25 cellular contexts compared by ENCODE assay signal in genomic region chr13:61901946-61902541, GRCh38.
"Had no signal": no experiment of that assay in that cellular context is flagged by ENCODE, and none has a peak within 500 bp of the region (broad histone marks: within the 10 kb centered on the region; RNA-seq: fewer than 3 reads in every experiment).

No MANE protein-coding gene starts in this region.

- H3K36me3 ChIP-seq: esophagus squamous epithelium, gastrocnemius medialis, heart right ventricle, left lung, lower lobe of right lung had no signal

- H3K4me1 ChIP-seq: esophagus squamous epithelium, gastrocnemius medialis, heart right ventricle, left lung, lower lobe of right lung had no signal

- H3K4me1 Mint-ChIP-seq: mesothelial cell of epicardium; naive B cell; naive thymus-derived CD8-positive, alpha-beta T cell had no signal

- H3K27me3 ChIP-seq: esophagus squamous epithelium, gastrocnemius medialis, heart right ventricle, left lung had no signal

- H3K27ac Mint-ChIP-seq: dendritic cell treated with granulocyte-macrophage colony-stimulating factor and Interleukin-4, amounts not matched to agents 40 ng/mL and 50 ng/mL, for 4 days; effector memory CD8-positive, alpha-beta T cell; endodermal cell; mesothelial cell of epicardium; naive B cell; naive thymus-derived CD8-positive, alpha-beta T cell had no signal

- H3K27ac ChIP-seq: epithelial cell of prostate, esophagus squamous epithelium, gastrocnemius medialis, heart right ventricle, left lung, lower lobe of right lung had no signal

- H3K4me3 ChIP-seq: esophagus squamous epithelium, gastrocnemius medialis, heart right ventricle, left lung, lower lobe of right lung, mucosa of descending colon had no signal

- ATAC-seq: effector memory CD8-positive, alpha-beta T cell; esophagus mucosa; gastrocnemius medialis; heart right ventricle; left cardiac atrium; left lung; left ventricle myocardium superior; lower lobe of right lung; mucosa of descending colon; naive thymus-derived CD8-positive, alpha-beta T cell had no signal

- H3K9me3 ChIP-seq: esophagus squamous epithelium, gastrocnemius medialis, heart right ventricle, left lung, lower lobe of right lung had no signal

- DNase-seq: cortex of kidney; effector CD8-positive, alpha-beta T cell; effector memory CD8-positive, alpha-beta T cell; endodermal cell; erythroblast; esophagus squamous epithelium; foreskin fibroblast; foreskin melanocyte; gastrocnemius medialis; glutamatergic neuron; head of caudate nucleus; heart right ventricle; hippocampal formation; left cardiac atrium; left lung; left ventricle myocardium superior; lower lobe of right lung; mesenchymal stem cell; mucosa of descending colon; naive B cell; naive thymus-derived CD8-positive, alpha-beta T cell had no signal

- H3K36me3 Mint-ChIP-seq: mesothelial cell of epicardium; naive B cell; naive thymus-derived CD8-positive, alpha-beta T cell had no signal

- H3K27me3 Mint-ChIP-seq: dendritic cell treated with granulocyte-macrophage colony-stimulating factor and Interleukin-4, amounts not matched to agents 40 ng/mL and 50 ng/mL, for 4 days; effector memory CD8-positive, alpha-beta T cell; naive B cell; naive thymus-derived CD8-positive, alpha-beta T cell had no signal

- H3K9me3 Mint-ChIP-seq: dendritic cell treated with granulocyte-macrophage colony-stimulating factor and Interleukin-4, amounts not matched to agents 40 ng/mL and 50 ng/mL, for 4 days; endodermal cell; mesothelial cell of epicardium had no signal

- H3K4me3 Mint-ChIP-seq: dendritic cell treated with granulocyte-macrophage colony-stimulating factor and Interleukin-4, amounts not matched to agents 40 ng/mL and 50 ng/mL, for 4 days; effector memory CD8-positive, alpha-beta T cell; endodermal cell; mesothelial cell of epicardium; naive B cell; naive thymus-derived CD8-positive, alpha-beta T cell had no signal
